In the genomic region with DNA sequence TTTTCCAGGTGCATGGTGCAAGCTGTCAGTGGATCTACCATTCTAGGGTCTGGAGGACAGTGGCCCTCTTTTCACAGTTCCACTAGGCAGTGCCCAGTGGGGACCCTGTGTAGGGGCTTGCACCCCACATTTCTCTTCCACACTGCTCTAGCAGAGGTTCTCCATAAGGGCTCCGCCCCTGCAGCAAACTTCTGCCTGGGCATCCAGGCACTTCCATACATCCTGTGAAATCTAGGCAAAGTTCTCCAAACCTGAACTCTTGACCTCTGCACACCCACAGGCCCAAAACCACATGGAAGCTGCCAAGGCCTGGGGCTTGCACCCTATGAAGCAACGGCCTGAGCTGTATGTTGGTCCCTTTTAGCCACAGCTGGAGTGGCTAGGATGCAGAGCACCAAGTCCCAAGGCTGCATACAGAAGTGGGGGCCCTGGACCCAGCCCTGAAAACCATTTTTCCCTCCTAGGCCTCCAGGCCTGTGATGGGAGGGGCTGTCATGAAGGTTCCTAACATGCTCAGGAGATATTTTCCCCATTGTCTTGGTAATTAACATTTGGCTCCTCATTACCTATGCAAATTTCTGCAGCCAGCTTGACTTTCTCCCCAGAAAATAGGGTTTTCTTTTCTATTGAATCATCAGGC, we compare ENCODE assay signal across 21 cellular contexts. TPM values are rescaled to one million over a fixed set of nuclear protein-coding genes. Genes with fewer than 3 reads are reported as not detected.
DNase-seq lines count a peak whose midpoint lies in the region; ATAC-seq, FAIRE-seq and TF ChIP-seq lines count a peak whose summit lies in the region.
"Had no signal": no experiment of that assay in that cellular context is flagged by ENCODE, and none has a peak within 500 bp of the region (broad histone marks: within the 10 kb centered on the region; RNA-seq: fewer than 3 reads in every experiment).

No MANE protein-coding gene starts in this region.

- peaks cover 9% of the 10 kb centered on the region; the same call in 2 of the 3 replicates for H3K9me3 ChIP-seq in A549
- peaks cover 46 to 65% (median 58%) of the 10 kb centered on the region in 11 experiments for H3K9me3 ChIP-seq in BLaER1 treated with 17β-estradiol and CSF1 and Interleukin-3, amounts not matched to agents 10 nM and 100 nM (replicated peaks in 1 of 11)
- H3K9me3 ChIP-seq in endodermal cell (ENCODE audit: control insufficient read depth, low read length), result peaks cover 36% of the 10 kb centered on the region

- H3K4me3 ChIP-seq in A549, result no peak overlapping the region
- H3K4me3 ChIP-seq in BLaER1 treated with 17β-estradiol and CSF1 and Interleukin-3, amounts not matched to agents 10 nM and 100 nM, result peak overlapping the region in 6 of 10 experiments; percentile 10 to 42 (median 31); a peak in 5 of 20 replicates
- peak overlapping the region; percentile 45 for H3K4me3 ChIP-seq in endodermal cell (ENCODE audit: low read length)
- H3K4me3 ChIP-seq: GM23338 had no signal

- FAIRE-seq in A549 (lab: Jason Lieb, UNC), result no peak
- FAIRE-seq: GM12891, GM18507 had no signal

- H3K27me3 Mint-ChIP-seq in endodermal cell (ENCODE audit: insufficient read depth), result no peaks in the 10 kb centered on the region
- H3K27me3 Mint-ChIP-seq: CD4-positive, alpha-beta T cell; CD8-positive, alpha-beta memory T cell had no signal

- H3K9me3 Mint-ChIP-seq in endodermal cell, result peaks cover 50% of the 10 kb centered on the region

- DNase-seq in A549 (ENCODE audit: low read depth in 1 of 2, low spot score in 1 of 2) (no peak), endodermal cell (no peak), NCI-H526 (lab: John Stamatoyannopoulos, UW) (no peak), anterior cingulate cortex (lab: John Stamatoyannopoulos, UW) (no peak), sciatic nerve (ENCODE audit: low spot score) (no peak)
- DNase-seq: 8988T; Calu3; CD4-positive, alpha-beta T cell; CD8-positive, alpha-beta memory T cell; COR-L47; DMS53; DMS79 treated with DMSO at 0.1 percent for 48 hours; GF-D8; H9; HFFc6 had no signal

- no peaks in the 10 kb centered on the region for H3K27me3 ChIP-seq in BLaER1 treated with 17β-estradiol and CSF1 and Interleukin-3, amounts not matched to agents 10 nM and 100 nM
- H3K27me3 ChIP-seq in endodermal cell (ENCODE audit: control insufficient read depth, insufficient read depth, low read length, poor library complexity, severe bottlenecking), result no peaks in the 10 kb centered on the region

- H3K4me1 ChIP-seq in A549 (no peaks in the 10 kb centered on the region), endodermal cell (ENCODE audit: control insufficient read depth, insufficient read depth, low read length) (no peaks in the 10 kb centered on the region)
- H3K4me1 ChIP-seq in BLaER1 treated with 17β-estradiol and CSF1 and Interleukin-3, amounts not matched to agents 10 nM and 100 nM, result no peaks in the 10 kb centered on the region

- CTCF ChIA-PET in A549 (lab: Yijun Ruan, JAX), result interaction anchor here (1.3 kb wide), 1 partner anchor 36 kb away, joined by 3 read pairs; no protein-coding TSS in a partner anchor

- TF ChIP-seq RAD21 in A549 (conservative IDR thresholded peaks at IDR 0.05 in 1 of 2, IDR thresholded peaks at IDR 0.05 in 1 of 2), result no peak

- no peak overlapping the region for H3K27ac Mint-ChIP-seq in endodermal cell
- H3K27ac Mint-ChIP-seq: CD14-positive monocyte; CD4-positive, alpha-beta T cell; CD8-positive, alpha-beta memory T cell; GM23338; H9; HFFc6 had no signal

- no peak for ATAC-seq in A549
- no peak for ATAC-seq in sciatic nerve
- ATAC-seq: GM23338, HCT116 had no signal

- intact Hi-C loops in sciatic nerve (cut with DNase I), result no loop called here

- peaks cover 64 to 99% (median 96%) of the 10 kb centered on the region in 11 experiments for H3K36me3 ChIP-seq in BLaER1 treated with 17β-estradiol and CSF1 and Interleukin-3, amounts not matched to agents 10 nM and 100 nM
- H3K36me3 ChIP-seq in endodermal cell (ENCODE audit: control insufficient read depth, insufficient read depth, low read length), result no peaks in the 10 kb centered on the region

- POLR2A ChIA-PET in A549 (lab: Yijun Ruan, JAX), result no interaction called here

- no peak for TF ChIP-seq POLR2A in A549 (IDR thresholded peaks at IDR 0.05; ENCODE audit: low read length)

- no peak for TF ChIP-seq EP300 in A549 (IDR thresholded peaks at IDR 0.05)

- H3K4me3 Mint-ChIP-seq in endodermal cell, result no peak overlapping the region
- H3K4me3 Mint-ChIP-seq: CD14-positive monocyte; CD4-positive, alpha-beta T cell; CD8-positive, alpha-beta memory T cell; GM23338; H9; HFFc6 had no signal

- no peaks in the 10 kb centered on the region for H4K20me1 ChIP-seq in BLaER1 treated with 17β-estradiol and CSF1 and Interleukin-3, amounts not matched to agents 10 nM and 100 nM

- no peak overlapping the region for H3K9ac ChIP-seq in BLaER1 treated with 17β-estradiol and CSF1 and Interleukin-3, amounts not matched to agents 10 nM and 100 nM
- H3K9ac ChIP-seq in endodermal cell (ENCODE audit: extremely low read depth, low read length, poor library complexity, severe bottlenecking), result no peak overlapping the region

- H3K27ac ChIP-seq in A549 (no peak overlapping the region), endodermal cell (ENCODE audit: low read depth, low read length) (no peak overlapping the region)
- no peak overlapping the region for H3K27ac ChIP-seq in BLaER1 treated with 17β-estradiol and CSF1 and Interleukin-3, amounts not matched to agents 10 nM and 100 nM

- TF ChIP-seq CTCF in A549 (IDR thresholded peaks at IDR 0.05) (no peak), endodermal cell (conservative IDR thresholded peaks at IDR 0.05) (no peak)

- H3K4me1 Mint-ChIP-seq in endodermal cell, result no peaks in the 10 kb centered on the region
- H3K4me1 Mint-ChIP-seq: CD14-positive monocyte; CD8-positive, alpha-beta memory T cell had no signal

- peaks cover 27% of the 10 kb centered on the region for H3K36me3 Mint-ChIP-seq in endodermal cell (ENCODE audit: low read depth)

- H3K4me2 ChIP-seq in A549, result no peak overlapping the region
- H3K4me2 ChIP-seq in BLaER1 treated with 17β-estradiol and CSF1 and Interleukin-3, amounts not matched to agents 10 nM and 100 nM, result no peak overlapping the region
- H3K4me2 ChIP-seq: GM23338 had no signal

- no CpG with 5 or more reads among the region's 2 CpGs for WGBS in A549 (ENCODE audit: missing lambda C conversion rate)
- WGBS in endodermal cell (ENCODE audit: insufficient coverage in 1 of 2, insufficient read length in 1 of 2), 2 experiments, result 90 to 100% methylated on average over 1 of the region's 2 CpGs

TF ChIP-seq in A549, 52 proteins besides CTCF, POLR2A, EP300 and RAD21:
- TF ChIP-seq CHD4 (IDR thresholded peaks at IDR 0.05; ENCODE audit: borderline replicate concordance) (no peak), ZFP36 (IDR thresholded peaks at IDR 0.05; ENCODE audit: borderline replicate concordance, partially characterized antibody) (peak; percentile 85)
TF ChIP-seq in A549: peak in this region for 1.

RNA-seq across cellular contexts. Expression of gene SERBP1, which starts 46.1 kb away (rescaled TPM):
- 145 and 333 TPM in 2 replicates for polyA plus RNA-seq in A549 (2011; rRNA removed)
- polyA plus RNA-seq in A549 (2012; cell fraction: cytosol; rRNA removed), result 108 and 146 TPM in 2 replicates
- 50.0 and 65.7 TPM in 2 replicates for polyA plus RNA-seq in A549 (2012; cell fraction: nucleus; rRNA removed)
- 222 to 254 TPM (median 237 TPM) in 3 replicates for polyA plus RNA-seq in A549 (2017; fragmentation: RNase III; extraction: RNeasy Plus Mini Kit Qiagen cat#74134 plus additional on column Dnase treatment)
- 75.8 and 93.7 TPM in 2 replicates for polyA minus RNA-seq in A549 (2011; rRNA and poly(A)+ RNA removed)
- total RNA-seq in endodermal cell, result 100 to 1,000 TPM; 312 to 331 TPM
- polyA plus RNA-seq in endodermal cell (2013, experiment 1 of 2), result 328 TPM
- polyA plus RNA-seq in endodermal cell (2013, experiment 2 of 2), result 302 TPM
- 152 TPM for total RNA-seq in sciatic nerve
